ENCODE assay signal across 21 cellular contexts in genomic region chr1:90371106-90371813, GRCh38.
DNase-seq lines count a peak whose midpoint lies in the region; ATAC-seq, FAIRE-seq and TF ChIP-seq lines count a peak whose summit lies in the region.
"Had no signal": no experiment of that assay in that cellular context is flagged by ENCODE, and none has a peak within 500 bp of the region (broad histone marks: within the 10 kb centered on the region; RNA-seq: fewer than 3 reads in every experiment).

No MANE protein-coding gene starts in this region.

- TF ChIP-seq EP300 in suprapubic skin (IDR thresholded peaks at IDR 0.05), result no peak

- H3K27me3 ChIP-seq in esophagus squamous epithelium (no peaks in the 10 kb centered on the region), suprapubic skin (no peaks in the 10 kb centered on the region)
- H3K27me3 ChIP-seq: cardiac muscle cell had no signal

- no peak for ATAC-seq in activated CD4-positive, CD25-positive, alpha-beta regulatory T cell treated with anti-CD3 and anti-CD28 coated beads, Interleukin-2, amount 50 U/mL, for 24 hours
- ATAC-seq: A549; CD8-positive, alpha-beta T cell; effector memory CD8-positive, alpha-beta T cell; T-cell; WTC11 had no signal

- TF ChIP-seq CTCF in astrocyte of the cerebellum (IDR thresholded peaks at IDR 0.05; ENCODE audit: low read depth, low read length, missing control alignments) (no peak), esophagus squamous epithelium (IDR thresholded peaks at IDR 0.05) (no peak), D721Med (IDR thresholded peaks at IDR 0.05; ENCODE audit: insufficient read depth, missing control alignments) (no peak), suprapubic skin (IDR thresholded peaks at IDR 0.05) (no peak)

- intact Hi-C loops in esophagus squamous epithelium (cut with DNase I), result no loop called here

- H3K4me1 ChIP-seq in esophagus squamous epithelium, result no peaks in the 10 kb centered on the region
- H3K4me1 ChIP-seq in suprapubic skin, result no peaks in the 10 kb centered on the region
- H3K4me1 ChIP-seq: A549, foreskin keratinocyte had no signal

- H3K27ac ChIP-seq in esophagus squamous epithelium, result no peak overlapping the region
- no peak overlapping the region for H3K27ac ChIP-seq in suprapubic skin
- H3K27ac ChIP-seq: A549, cardiac muscle cell, foreskin keratinocyte had no signal

- H3K4me3 ChIP-seq in astrocyte of the cerebellum (ENCODE audit: low read depth, low read length) (no peak overlapping the region), esophagus squamous epithelium (no peak overlapping the region), suprapubic skin (no peak overlapping the region)
- H3K4me3 ChIP-seq: A549, cardiac muscle cell, lung had no signal

- H3K36me3 ChIP-seq in esophagus squamous epithelium (no peaks in the 10 kb centered on the region), suprapubic skin (no peaks in the 10 kb centered on the region)
- H3K36me3 ChIP-seq: cardiac muscle cell had no signal

- WGBS in esophagus squamous epithelium, 2 donors, result 68 to 70% methylated on average over 2 of the region's 2 CpGs
- 67% methylated on average over 2 of the region's 2 CpGs for WGBS in suprapubic skin

- in situ Hi-C loops in astrocyte of the cerebellum (cut with HindIII; ENCODE audit: low sequenced_read_pairs), result no loop called here

- H3K9me3 ChIP-seq in esophagus squamous epithelium, result no peaks in the 10 kb centered on the region
- no peaks in the 10 kb centered on the region for H3K9me3 ChIP-seq in suprapubic skin
- H3K9me3 ChIP-seq: A549 had no signal

- TF ChIP-seq POLR2A in esophagus squamous epithelium (IDR thresholded peaks at IDR 0.05) (no peak), suprapubic skin (IDR thresholded peaks at IDR 0.05) (no peak)

- DNase-seq in NCI-H748 (lab: John Stamatoyannopoulos, UW; ENCODE audit: unreplicated experiment) (peak; percentile 27), NCI-H748 treated with DMSO at 0.1 percent for 48 hours (lab: John Stamatoyannopoulos, UW) (no peak), NCI-H2107 treated with DMSO at 0.1 percent for 48 hours (lab: John Stamatoyannopoulos, UW; ENCODE audit: unreplicated experiment) (peak; percentile 86), astrocyte of the cerebellum (ENCODE audit: low read depth) (peak; percentile 75), esophagus squamous epithelium (lab: John Stamatoyannopoulos, UW) (no peak), D721Med (ENCODE audit: insufficient read length, low spot score) (no peak), suprapubic skin (ENCODE audit: low spot score in 2 of 2) (no peak)
- DNase-seq: activated naive CD4-positive, alpha-beta T cell treated with anti-CD3 and anti-CD28 coated beads for 36 hours; CD8-positive, alpha-beta T cell; effector memory CD8-positive, alpha-beta T cell; KG1; NCI-H1694 treated with DMSO at 0.1 percent for 48 hours; nephron progenitor cell; substantia nigra; T-cell had no signal

- FAIRE-seq in D721Med (lab: Jason Lieb, UNC), result no peak
- FAIRE-seq: A549 had no signal

Comparison
In these comparisons a context has a peak if more than half of its experiments do, and no peak if none do; other contexts are left out.
1. DNase-seq: peak in NCI-H748 (single experiment), NCI-H2107 treated with DMSO at 0.1 percent for 48 hours (single experiment) and astrocyte of the cerebellum (single experiment); none in NCI-H748 treated with DMSO at 0.1 percent for 48 hours (single experiment), esophagus squamous epithelium (single experiment), D721Med (single experiment) and suprapubic skin (0 of 2).